ENCODE assay signal across 13 cellular contexts in genomic region chr3:71232175-71232679, GRCh38.
"Had no signal": no experiment of that assay in that cellular context is flagged by ENCODE, and none has a peak within 500 bp of the region (broad histone marks: within the 10 kb centered on the region; RNA-seq: fewer than 3 reads in every experiment).

No MANE protein-coding gene starts in this region.

- H3K4me3 Mint-ChIP-seq: natural killer cell had no signal

- H3K27me3 ChIP-seq: esophagus squamous epithelium, right lobe of liver, spleen, testis had no signal

- H3K36me3 ChIP-seq: esophagus squamous epithelium, lower lobe of right lung, right lobe of liver had no signal

- H3K27ac Mint-ChIP-seq: natural killer cell had no signal

- H3K9me3 Mint-ChIP-seq: natural killer cell had no signal

- H3K9me3 ChIP-seq: esophagus squamous epithelium, lower lobe of right lung, psoas muscle, right lobe of liver, spleen, testis had no signal

- H3K4me1 ChIP-seq: psoas muscle, right lobe of liver, testis had no signal

- H3K4me3 ChIP-seq: esophagus squamous epithelium, lower lobe of right lung, psoas muscle, right lobe of liver, spleen, testis had no signal

- DNase-seq: esophagus squamous epithelium; foreskin fibroblast; glutamatergic neuron; left cardiac atrium; lower lobe of right lung; natural killer cell; psoas muscle; right lobe of liver; SIG-M5; spleen; stimulated activated CD4-positive, alpha-beta T cell treated with anti-CD3 and anti-CD28 coated beads, Interleukin-1b, Interleukin-23, amount 100 ng/mL, for 48 hours; stimulated activated naive CD4-positive, alpha-beta T cell treated with Interleukin-2 at 50 U/mL for 16 hours; testis had no signal

- ATAC-seq: left cardiac atrium, lower lobe of right lung, natural killer cell, psoas muscle, right lobe of liver had no signal

- H3K27ac ChIP-seq: esophagus squamous epithelium, lower lobe of right lung, psoas muscle, right lobe of liver, spleen, testis had no signal
